Comparison of ENCODE assay signal across 15 cellular contexts in the genomic region with DNA sequence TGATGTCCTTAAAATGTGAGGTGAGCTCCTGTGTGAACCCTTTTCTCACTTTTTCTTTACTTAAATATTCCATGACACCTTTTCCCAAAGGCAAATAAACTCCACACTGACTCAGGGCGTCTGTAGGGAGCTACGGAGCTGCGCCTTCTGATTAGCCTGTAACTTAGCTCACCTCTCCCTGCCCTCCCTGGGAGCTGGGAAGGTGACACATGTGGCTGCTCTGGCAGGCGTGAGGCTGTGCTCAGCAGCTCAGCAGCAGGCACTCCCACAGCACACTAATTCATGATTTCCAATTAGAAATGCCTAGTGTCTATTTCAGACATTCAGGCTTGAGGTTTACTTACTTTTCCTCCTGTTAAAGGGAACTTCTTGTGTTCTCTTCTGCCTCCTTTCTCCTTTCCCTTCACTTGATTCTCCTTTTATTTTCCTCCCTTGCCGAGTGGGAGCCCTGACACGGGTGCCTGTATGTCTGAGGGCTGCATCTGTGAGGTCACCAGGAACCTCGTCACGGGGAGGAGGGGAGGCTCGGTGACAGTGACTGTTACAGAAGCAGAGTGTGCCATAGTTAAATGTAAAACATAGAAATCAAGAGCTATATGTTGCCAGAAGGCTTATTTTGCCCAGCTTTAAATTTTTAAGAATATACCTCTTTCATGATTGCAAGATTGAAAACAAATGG.
DNase-seq lines count a peak whose midpoint lies in the region; ATAC-seq lines count a peak whose summit lies in the region.
"Had no signal": no experiment of that assay in that cellular context is flagged by ENCODE, and none has a peak within 500 bp of the region (broad histone marks: within the 10 kb centered on the region; RNA-seq: fewer than 3 reads in every experiment).

No MANE protein-coding gene starts in this region.

- intact Hi-C loops in left cardiac atrium (cut with DNase I) = no loop called here

- no peak for ATAC-seq in left cardiac atrium
- ATAC-seq: activated CD8-positive, alpha-beta memory T cell treated with anti-CD3 and anti-CD28 coated beads, Interleukin-2, amount 10 ng/mL, durations not matched to agents 7 days and 5 days; PC-3 had no signal

- DNase-seq in DMS153 (lab: John Stamatoyannopoulos, UW) = peak; percentile 11
- DNase-seq in DMS153 treated with DMSO at 0.1 percent for 48 hours (lab: John Stamatoyannopoulos, UW; ENCODE audit: unreplicated experiment) = no peak
- peak; percentile 10 for DNase-seq in NCI-H774 (lab: John Stamatoyannopoulos, UW)
- DNase-seq in left kidney (ENCODE audit: low read depth, low spot score) = peak; percentile 88
- peak; percentile 34 for DNase-seq in retina
- no peak for DNase-seq in kidney glomerular epithelial cell (lab: John Stamatoyannopoulos, UW)
- no peak for DNase-seq in mesenteric fat pad (ENCODE audit: low spot score)
- DNase-seq in left cardiac atrium = no peak
- DNase-seq: activated CD4-positive, alpha-beta T cell treated with anti-CD3 and anti-CD28 coated beads for 1 hour; activated CD8-positive, alpha-beta memory T cell treated with anti-CD3 and anti-CD28 coated beads, Interleukin-2, amount 10 ng/mL, durations not matched to agents 7 days and 5 days; activated effector memory CD4-positive, alpha-beta T cell treated with anti-CD3 and anti-CD28 coated beads, Interleukin-2, amount 50 U/mL, for 16 hours; NCI-H524; PC-3; T-helper 9 cell; testis had no signal

Comparison
In these comparisons a context has a peak if more than half of its experiments do, and no peak if none do; other contexts are left out.
1. DNase-seq: peak in DMS153 (single experiment), NCI-H774 (single experiment), left kidney (single experiment) and retina (single experiment); none in DMS153 treated with DMSO at 0.1 percent for 48 hours (single experiment), kidney glomerular epithelial cell (single experiment), mesenteric fat pad (single experiment) and left cardiac atrium (single experiment).